Comparison of ENCODE assay signal across 8 cellular contexts in the genomic region with DNA sequence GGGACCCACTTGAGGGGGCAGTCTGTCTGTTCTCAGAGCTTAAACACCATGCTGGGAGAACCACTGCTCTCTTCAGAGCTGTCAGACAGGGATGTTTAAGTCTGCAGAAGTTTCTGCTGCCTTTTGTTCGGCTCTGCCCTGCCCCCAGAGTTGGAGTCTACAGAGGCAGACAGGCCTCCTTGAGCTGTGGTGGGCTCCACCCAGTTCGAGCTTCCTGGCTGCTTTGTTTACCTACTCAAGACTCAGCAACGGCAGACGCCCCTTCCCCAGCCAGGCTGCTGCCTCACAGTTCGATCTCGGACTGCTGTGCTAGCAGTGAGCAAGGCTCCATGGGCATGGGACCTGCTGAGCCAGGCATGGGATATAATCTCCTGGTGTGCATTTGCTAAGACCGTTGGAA. TPM values are rescaled to one million over a fixed set of nuclear protein-coding genes. Genes with fewer than 3 reads are reported as not detected.
A peak's percentile ranks its signal among the peaks of the same experiment; 100 is the strongest.
DNase-seq lines count a peak whose midpoint lies in the region; ATAC-seq and TF ChIP-seq lines count a peak whose summit lies in the region.
"Not testable (repeated sequence)": the region's sequence is repeated elsewhere in the genome, so short reads cannot be mapped to it uniquely, and the experiment has no call there.

No MANE protein-coding gene starts in this region.

- CTCF ChIA-PET in CD4-positive, alpha-beta T cell (lab: Charles Lee): interaction anchor here (2.8 kb wide), 1 partner anchor 11 kb away, joined by 13 read pairs; a partner anchor contains a TSS
- CTCF ChIA-PET in activated CD4-positive, alpha-beta T cell treated with anti-CD3 and anti-CD28 coated beads, Interleukin-2, amount 10 ng/mL, durations not matched to agents 7 days and 5 days (lab: Charles Lee): interaction anchor here (1.4 to 2.7 kb wide), 2 partner anchors 11 to 31 kb away, joined by 3 to 13 read pairs; a partner anchor contains a TSS

- H3K4me3 ChIP-seq in DND-41 (ENCODE audit: low read depth in 1 of 2, low read length in 2 of 2): not testable (repeated sequence)

- not testable (repeated sequence) for H3K9me3 ChIP-seq in CD4-positive, alpha-beta T cell (ENCODE audit: control insufficient read depth, low read length); DND-41 (ENCODE audit: insufficient read depth, low read length, severe bottlenecking); T-helper 17 cell (ENCODE audit: control insufficient read depth, low read length, poor library complexity, severe bottlenecking)

- TF ChIP-seq CTCF in CD4-positive, alpha-beta T cell (IDR thresholded peaks at IDR 0.05); DND-41 (IDR thresholded peaks at IDR 0.05; ENCODE audit: borderline replicate concordance, extremely low read depth, low read length, poor library complexity, severe bottlenecking): not testable (repeated sequence)

- not testable (repeated sequence) for ATAC-seq in CD4-positive, alpha-beta T cell (ENCODE audit: poor library complexity); DND-41 (ENCODE audit: insufficient read depth, low read depth); T-helper 17 cell; activated naive CD8-positive, alpha-beta T cell treated with anti-CD3 and anti-CD28 coated beads, Interleukin-2, amount 10 ng/mL, durations not matched to agents 7 days and 5 days (ENCODE audit: low read depth)
- ATAC-seq in naive thymus-derived CD8-positive, alpha-beta T cell: peak in 1 of 2 donors; percentile 52

- H3K27me3 ChIP-seq in CD4-positive, alpha-beta T cell (ENCODE audit: control insufficient read depth, insufficient read depth, low read length); DND-41 (ENCODE audit: insufficient read depth, low read length, poor library complexity): not testable (repeated sequence)

- POLR2A ChIA-PET in CD4-positive, alpha-beta T cell (lab: Charles Lee); activated CD4-positive, alpha-beta T cell treated with anti-CD3 and anti-CD28 coated beads, Interleukin-2, amount 10 ng/mL, durations not matched to agents 7 days and 5 days (lab: Charles Lee); activated naive CD8-positive, alpha-beta T cell treated with anti-CD3 and anti-CD28 coated beads, Interleukin-2, amount 10 ng/mL, durations not matched to agents 7 days and 5 days (lab: Charles Lee): not testable (repeated sequence)
- POLR2A ChIA-PET in naive thymus-derived CD8-positive, alpha-beta T cell (lab: Charles Lee): interaction anchor here (1.2 to 4.0 kb wide), 4 partner anchors 11 to 578 kb away, joined by 4 to 35 read pairs (median 12); a partner anchor contains a TSS

- not testable (repeated sequence) for H3K36me3 ChIP-seq in DND-41 (ENCODE audit: insufficient read depth, low read length)

- H3K4me1 Mint-ChIP-seq in CD4-positive, alpha-beta T cell (ENCODE audit: low read depth): peaks cover 20% of the 10 kb centered on the region
- H3K4me1 Mint-ChIP-seq in T-helper 17 cell; activated naive CD8-positive, alpha-beta T cell treated with anti-CD3 and anti-CD28 coated beads, Interleukin-2, amount 10 ng/mL, durations not matched to agents 7 days and 5 days: not testable (repeated sequence)
- peaks cover 17% of the 10 kb centered on the region for H3K4me1 Mint-ChIP-seq in activated CD4-positive, alpha-beta T cell treated with anti-CD3 and anti-CD28 coated beads, Interleukin-2, amount 10 ng/mL, durations not matched to agents 7 days and 5 days
- peaks cover 22 to 32% (median 28%) of the 10 kb centered on the region in 4 donors for H3K4me1 Mint-ChIP-seq in naive thymus-derived CD8-positive, alpha-beta T cell

- not testable (repeated sequence) for H3K27ac ChIP-seq in CD4-positive, alpha-beta T cell (ENCODE audit: low read depth, low read length); DND-41 (ENCODE audit: low read length)

- not testable (repeated sequence) for H3K9ac ChIP-seq in DND-41 (ENCODE audit: low read depth, low read length)

- H3K79me2 ChIP-seq in DND-41 (ENCODE audit: insufficient read depth, low read length): not testable (repeated sequence)

- H3K27ac Mint-ChIP-seq in CD4-positive, alpha-beta T cell: peak overlapping the region; percentile 55
- H3K27ac Mint-ChIP-seq in T-helper 17 cell: not testable (repeated sequence)
- peak overlapping the region; percentile 14 for H3K27ac Mint-ChIP-seq in activated CD4-positive, alpha-beta T cell treated with anti-CD3 and anti-CD28 coated beads, Interleukin-2, amount 10 ng/mL, durations not matched to agents 7 days and 5 days
- peak overlapping the region; percentile 16 for H3K27ac Mint-ChIP-seq in activated naive CD8-positive, alpha-beta T cell treated with anti-CD3 and anti-CD28 coated beads, Interleukin-2, amount 10 ng/mL, durations not matched to agents 7 days and 5 days
- peak overlapping the region; percentile 46 to 93 (median 86) for H3K27ac Mint-ChIP-seq in naive thymus-derived CD8-positive, alpha-beta T cell

- intact Hi-C loops in CD4-positive, alpha-beta T cell (cut with DNase I, micrococcal nuclease): not testable (repeated sequence)

- not testable (repeated sequence) for H3K4me1 ChIP-seq in DND-41 (ENCODE audit: insufficient read depth, low read length)

- H3K4me3 Mint-ChIP-seq in CD4-positive, alpha-beta T cell; activated CD4-positive, alpha-beta T cell treated with anti-CD3 and anti-CD28 coated beads, Interleukin-2, amount 10 ng/mL, durations not matched to agents 7 days and 5 days: not testable (repeated sequence)
- H3K4me3 Mint-ChIP-seq in T-helper 17 cell: peak overlapping the region; percentile 67
- peak overlapping the region; percentile 15 for H3K4me3 Mint-ChIP-seq in activated naive CD8-positive, alpha-beta T cell treated with anti-CD3 and anti-CD28 coated beads, Interleukin-2, amount 10 ng/mL, durations not matched to agents 7 days and 5 days
- H3K4me3 Mint-ChIP-seq in naive thymus-derived CD8-positive, alpha-beta T cell: peak overlapping the region in 8 of 10 donors; percentile 30 to 79 (median 64)

- H3K27me3 Mint-ChIP-seq in CD4-positive, alpha-beta T cell; T-helper 17 cell; activated naive CD8-positive, alpha-beta T cell treated with anti-CD3 and anti-CD28 coated beads, Interleukin-2, amount 10 ng/mL, durations not matched to agents 7 days and 5 days; naive thymus-derived CD8-positive, alpha-beta T cell: not testable (repeated sequence)
- H3K27me3 Mint-ChIP-seq in activated CD4-positive, alpha-beta T cell treated with anti-CD3 and anti-CD28 coated beads, Interleukin-2, amount 10 ng/mL, durations not matched to agents 7 days and 5 days: peaks cover 17% of the 10 kb centered on the region

- not testable (repeated sequence) for H3K36me3 Mint-ChIP-seq in CD4-positive, alpha-beta T cell (ENCODE audit: low read depth); T-helper 17 cell (ENCODE audit: low read depth); activated CD4-positive, alpha-beta T cell treated with anti-CD3 and anti-CD28 coated beads, Interleukin-2, amount 10 ng/mL, durations not matched to agents 7 days and 5 days (ENCODE audit: low read depth); activated naive CD8-positive, alpha-beta T cell treated with anti-CD3 and anti-CD28 coated beads, Interleukin-2, amount 10 ng/mL, durations not matched to agents 7 days and 5 days
- H3K36me3 Mint-ChIP-seq in naive thymus-derived CD8-positive, alpha-beta T cell: peaks cover 0 to 22% (median 18%) of the 10 kb centered on the region in 3 donors

- DNase-seq in CD4-positive, alpha-beta T cell: peak in 3 of 10 experiments; percentile 15 to 31 (median 20)
- DNase-seq in DND-41; T-helper 17 cell; activated naive CD8-positive, alpha-beta T cell treated with anti-CD3 and anti-CD28 coated beads, Interleukin-2, amount 10 ng/mL, durations not matched to agents 7 days and 5 days: not testable (repeated sequence)
- peak; percentile 32 for DNase-seq in activated CD4-positive, alpha-beta T cell treated with anti-CD3 and anti-CD28 coated beads, Interleukin-2, amount 10 ng/mL, durations not matched to agents 7 days and 5 days
- peak; percentile 19 for DNase-seq in activated T-cell treated with anti-CD3 and anti-CD28 coated beads, Interleukin-2, amount 50 U/mL, for 1 hour
- DNase-seq in activated gamma-delta T cell treated with Interleukin-2 at 50 U/mL for 16 hours: peak; percentile 5
- peak in 6 of 10 donors; percentile 18 to 73 (median 39) for DNase-seq in naive thymus-derived CD8-positive, alpha-beta T cell

- 0 out of 2 replicates have a peak overlapping the region, but pooled peaks have one; percentile 33 for H2AFZ ChIP-seq in DND-41 (ENCODE audit: low read depth, low read length)

- not testable (repeated sequence) for H3K4me2 ChIP-seq in DND-41 (ENCODE audit: insufficient read depth, low read length)

- H4K20me1 ChIP-seq in DND-41 (ENCODE audit: insufficient read depth, low read length): not testable (repeated sequence)

- not testable (repeated sequence) for H3K9me3 Mint-ChIP-seq in CD4-positive, alpha-beta T cell
- H3K9me3 Mint-ChIP-seq in activated CD4-positive, alpha-beta T cell treated with anti-CD3 and anti-CD28 coated beads, Interleukin-2, amount 10 ng/mL, durations not matched to agents 7 days and 5 days: peaks cover 17% of the 10 kb centered on the region
- H3K9me3 Mint-ChIP-seq in activated naive CD8-positive, alpha-beta T cell treated with anti-CD3 and anti-CD28 coated beads, Interleukin-2, amount 10 ng/mL, durations not matched to agents 7 days and 5 days: peaks cover 14% of the 10 kb centered on the region
- H3K9me3 Mint-ChIP-seq in naive thymus-derived CD8-positive, alpha-beta T cell: peaks cover 0 to 39% (median 10%) of the 10 kb centered on the region in 9 donors

RNA-seq across cellular contexts. Expression of a gene that starts 11.1 kb away (rescaled TPM):
- total RNA-seq in CD4-positive, alpha-beta T cell: 1 to 10 TPM in 1 of 2 experiments, under 1 TPM in 1; 0.33 to 1.1 TPM
- total RNA-seq in T-helper 17 cell: under 1 TPM; 0.39 to 0.52 TPM
- 100 to 1,000 TPM in 1 of 2 experiments, 10 to 100 TPM in 1; 87.9 to 100 TPM for total RNA-seq in activated CD4-positive, alpha-beta T cell treated with anti-CD3 and anti-CD28 coated beads, Interleukin-2, amount 10 ng/mL, durations not matched to agents 7 days and 5 days
- total RNA-seq in activated naive CD8-positive, alpha-beta T cell treated with anti-CD3 and anti-CD28 coated beads, Interleukin-2, amount 10 ng/mL, durations not matched to agents 7 days and 5 days: 10 to 100 TPM; 57.1 to 57.7 TPM
- under 1 TPM; 0.36 to 0.47 TPM for total RNA-seq in naive thymus-derived CD8-positive, alpha-beta T cell
- polyA plus RNA-seq in naive thymus-derived CD8-positive, alpha-beta T cell: not detected

Comparison
In these comparisons a context has a peak if more than half of its experiments do, and no peak if none do; other contexts are left out.
1. RNA of a gene that starts 11.1 kb away (total RNA-seq): 87.9 to 100 TPM in activated CD4-positive, alpha-beta T cell treated with anti-CD3 and anti-CD28 coated beads, Interleukin-2, amount 10 ng/mL, durations not matched to agents 7 days and 5 days and 57.1 to 57.7 TPM in activated naive CD8-positive, alpha-beta T cell treated with anti-CD3 and anti-CD28 coated beads, Interleukin-2, amount 10 ng/mL, durations not matched to agents 7 days and 5 days; 0.33 to 1.1 TPM in CD4-positive, alpha-beta T cell, 0.39 to 0.52 TPM in T-helper 17 cell and 0.36 to 0.47 TPM in naive thymus-derived CD8-positive, alpha-beta T cell; every median in the first group is over 10 times any median in the second.